ENCODE assay signal across 8 cellular contexts in genomic region chr17:16864462-16865076, GRCh38.
DNase-seq lines count a peak whose midpoint lies in the region; ATAC-seq and TF ChIP-seq lines count a peak whose summit lies in the region.
"Not testable (repeated sequence)": the region's sequence is repeated elsewhere in the genome, so short reads cannot be mapped to it uniquely, and the experiment has no call there.

No MANE protein-coding gene starts in this region.

- not testable (repeated sequence) for H3K9ac ChIP-seq in mammary epithelial cell (ENCODE audit: insufficient read depth, low read length)

- WGBS in mammary epithelial cell (ENCODE audit: low coverage, missing lambda C conversion rate) = no CpG with 5 or more reads among the region's 11 CpGs
- no CpG with 5 or more reads among the region's 11 CpGs for WGBS in right lobe of liver (ENCODE audit: insufficient coverage, low coverage, low lambda C conversion rate, missing lambda C conversion rate)
- WGBS in upper lobe of left lung, 2 donors = 20 to 28% methylated on average over 1 to 5 of the region's 11 CpGs

- H3K27ac ChIP-seq in ACC112 (ENCODE audit: low read depth, low read length) (peak overlapping the region; percentile 55), right lobe of liver (peak overlapping the region in 1 of 3 donors; percentile 40), upper lobe of left lung (peak overlapping the region in 1 of 4 donors; percentile 52)
- not testable (repeated sequence) for H3K27ac ChIP-seq in mammary epithelial cell (ENCODE audit: insufficient read depth, low read depth, low read length); foreskin keratinocyte

- not testable (repeated sequence) for TF ChIP-seq CTCF in mammary epithelial cell (conservative IDR thresholded peaks at IDR 0.05 in 1 of 2, IDR thresholded peaks at IDR 0.05 in 1 of 2; ENCODE audit: extremely low read depth in 1 of 2, insufficient read depth in 1 of 2, low read depth in 1 of 2, low read length in 2 of 2); foreskin keratinocyte (conservative IDR thresholded peaks at IDR 0.05); right lobe of liver (IDR thresholded peaks at IDR 0.05); upper lobe of left lung (IDR thresholded peaks at IDR 0.05)

- not testable (repeated sequence) for TF ChIP-seq EP300 in upper lobe of left lung (IDR thresholded peaks at IDR 0.05)

- not testable (repeated sequence) for TF ChIP-seq POLR2A in right lobe of liver (IDR thresholded peaks at IDR 0.05); upper lobe of left lung (IDR thresholded peaks at IDR 0.05)

- BruUV-seq in mammary epithelial cell (replicated peaks; lab: Mats Ljungman, UMichigan) = TSS peak; percentile 75

- not testable (repeated sequence) for H3K9me3 ChIP-seq in mammary epithelial cell (replicated peaks; ENCODE audit: insufficient read depth, low read length); right lobe of liver; upper lobe of left lung

- H3K79me2 ChIP-seq in ACC112 (ENCODE audit: control insufficient read depth, insufficient read depth, low read length, unreplicated experiment); mammary epithelial cell (ENCODE audit: insufficient read depth, low read length): not testable (repeated sequence)

- CTCF ChIA-PET in mammary epithelial cell (lab: Charles Lee; ENCODE audit: low non-redundant PET) = not testable (repeated sequence)

- not testable (repeated sequence) for H3K27me3 ChIP-seq in ACC112 (ENCODE audit: insufficient read depth, low read length); mammary epithelial cell (ENCODE audit: insufficient read depth, low read length); foreskin keratinocyte; right lobe of liver; upper lobe of left lung

- H3K4me3 ChIP-seq in ACC112 (ENCODE audit: low read depth, low read length); mammary epithelial cell (replicated peaks in 1 of 3; ENCODE audit: insufficient read depth in 1 of 3, low read depth in 2 of 3, low read length in 3 of 3); right lobe of liver; upper lobe of left lung: not testable (repeated sequence)

- in situ Hi-C loops in mammary epithelial cell (cut with MboI; ENCODE audit: low sequenced_read_pairs in 2 of 2) = loop anchor here in 1 of 2 donors (25.0 kb wide), 1 partner anchor 277 kb away; no protein-coding TSS in a partner anchor

- H4K20me1 ChIP-seq in mammary epithelial cell (ENCODE audit: insufficient read depth, low read length) = not testable (repeated sequence)

- ATAC-seq in SK-N-SH treated with all-trans-retinoic acid at 6 μM for 48 hours = peak; percentile 27
- peak; percentile 4 for ATAC-seq in foreskin keratinocyte
- ATAC-seq in right lobe of liver = peak; percentile 1 to 41 (median 24)
- peak; percentile 46 to 57 for ATAC-seq in upper lobe of left lung (ENCODE audit: low FRiP score in 2 of 2)

- intact Hi-C loops in mammary epithelial cell (cut with micrococcal nuclease); right lobe of liver (cut with DNase I): not testable (repeated sequence)

- peak; percentile 42 for DNase-seq in GM04504 (ENCODE audit: low read depth)
- DNase-seq in M059J (ENCODE audit: low read depth) = peak; percentile 91
- DNase-seq in mammary epithelial cell = peak; percentile 73
- DNase-seq in foreskin keratinocyte = peak; percentile 31 to 39
- DNase-seq in right lobe of liver, upper lobe of left lung: not testable (repeated sequence)

- dilution Hi-C loops in mammary epithelial cell (cut with HindIII; ENCODE audit: low sequenced_read_pairs) = not testable (repeated sequence)

- not testable (repeated sequence) for H2AFZ ChIP-seq in ACC112 (ENCODE audit: low read length, unreplicated experiment); mammary epithelial cell (ENCODE audit: low read depth, low read length)

- H3K4me1 ChIP-seq in ACC112 (ENCODE audit: control insufficient read depth, insufficient read depth, low read length, unreplicated experiment); foreskin keratinocyte: not testable (repeated sequence)
- H3K4me1 ChIP-seq in mammary epithelial cell (ENCODE audit: insufficient read depth, low read length) (peaks cover 15% of the 10 kb centered on the region), right lobe of liver (peaks cover 0 to 10% (median 4%) of the 10 kb centered on the region in 4 donors), upper lobe of left lung (peaks cover 0 to 13% (median 7%) of the 10 kb centered on the region in 4 donors)

- H3K4me2 ChIP-seq in mammary epithelial cell (ENCODE audit: insufficient read depth, low read depth, low read length) = not testable (repeated sequence)

- H3K36me3 ChIP-seq in ACC112 (ENCODE audit: insufficient read depth, low read length); mammary epithelial cell (ENCODE audit: insufficient read depth, low read length); right lobe of liver; upper lobe of left lung: not testable (repeated sequence)
